9 cellular contexts compared by ENCODE assay signal in the genomic region with DNA sequence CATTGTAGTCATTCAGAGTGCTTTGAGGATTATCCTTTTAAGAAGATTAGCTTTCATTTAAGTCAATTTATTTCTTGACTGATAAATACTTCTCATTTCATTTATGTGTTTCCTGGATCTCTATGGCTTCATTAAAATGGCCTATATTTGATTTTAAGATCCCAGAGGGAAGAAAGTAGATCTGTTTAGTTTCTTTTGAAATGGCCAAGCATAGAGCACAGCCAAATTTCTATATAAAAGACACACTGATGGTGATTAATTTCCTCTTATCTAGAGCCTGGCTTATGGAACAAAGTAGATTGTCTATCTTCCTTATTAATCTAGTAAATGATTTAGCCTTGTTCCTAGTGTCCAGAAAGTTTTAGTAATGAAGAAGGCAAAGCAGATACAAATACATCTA.
"Had no signal": no experiment of that assay in that cellular context is flagged by ENCODE, and none has a peak within 500 bp of the region (broad histone marks: within the 10 kb centered on the region; RNA-seq: fewer than 3 reads in every experiment).

No MANE protein-coding gene starts in this region.

- H3K27ac ChIP-seq: GM23248 had no signal

- H3K4me3 ChIP-seq: GM23248, HAP-1, K562 had no signal

- FAIRE-seq: HTR-8/SVneo, K562 had no signal

- H3K4me1 ChIP-seq: HAP-1 had no signal

- ATAC-seq: HCT116, K562 had no signal

- DNase-seq: GM23248, GOT3, H7, HFFc6, IMR-90 had no signal

- H3K36me3 ChIP-seq: HAP-1 had no signal

- H3K9me3 ChIP-seq: HAP-1 had no signal
